In genomic region chr12:4809013-4809448, GRCh38 we compare ENCODE assay signal across 8 cellular contexts.
DNase-seq lines count a peak whose midpoint lies in the region; ATAC-seq, FAIRE-seq and TF ChIP-seq lines count a peak whose summit lies in the region.

No MANE protein-coding gene starts in this region.

- POLR2A ChIA-PET in HEK293T (lab: Yijun Ruan, JAX), result interaction anchor here (1.0 to 1.3 kb wide), 2 partner anchors 11 to 160 kb away, joined by 3 read pairs; partner anchors contain the start of genes AKAP3 and NDUFA9

- CTCF ChIA-PET in HEK293T (lab: Yijun Ruan, JAX), result no interaction called here

- no peaks in the 10 kb centered on the region for H3K36me3 ChIP-seq in hepatocyte (replicated peaks; ENCODE audit: insufficient read depth, low read depth)

- peaks cover 68% of the 10 kb centered on the region for H3K27me3 ChIP-seq in hepatocyte

- no peak for TF ChIP-seq CTCF in hepatocyte (IDR thresholded peaks at IDR 0.05; ENCODE audit: poor library complexity)

- H4K20me1 ChIP-seq in hepatocyte (ENCODE audit: insufficient read depth, poor library complexity, severe bottlenecking), result no peaks in the 10 kb centered on the region

- H2AFZ ChIP-seq in hepatocyte, result peak overlapping the region; percentile 45

- no peak for ATAC-seq in GM19023 (IDR thresholded peaks at IDR 0.05; ENCODE audit: unreplicated experiment)
- no peak for ATAC-seq in left lobe of liver

- no peak for FAIRE-seq in RCC 7860 (lab: Jason Lieb, UNC)

- H3K4me2 ChIP-seq in hepatocyte, result peak overlapping the region; percentile 91

- H3K27ac ChIP-seq in hepatocyte (no peak overlapping the region), skin epidermis (peak overlapping the region in 5 of 21 experiments; percentile 1 to 69 (median 27))

- DNase-seq in HEK293T (ENCODE audit: extremely low spot score) (peak; percentile 49), T-helper 22 cell (ENCODE audit: low read depth) (peak; percentile 30), hepatocyte (ENCODE audit: low spot score) (peak; percentile 53), RCC 7860 (ENCODE audit: low spot score) (no peak), NCI-H2029 treated with DMSO at 0.1 percent for 48 hours (lab: John Stamatoyannopoulos, UW) (no peak), left lobe of liver (ENCODE audit: low spot score) (no peak)

- peak overlapping the region; percentile 58 for H3K4me3 ChIP-seq in hepatocyte
- peak overlapping the region in 6 of 7 experiments; percentile 14 to 45 (median 28) for H3K4me3 ChIP-seq in skin epidermis

- WGBS in hepatocyte (ENCODE audit: low lambda C conversion rate, missing lambda C conversion rate), result 2% methylated on average over 24 of the region's 35 CpGs

- no peaks in the 10 kb centered on the region for H3K4me1 ChIP-seq in hepatocyte (ENCODE audit: insufficient read depth)

- no peaks in the 10 kb centered on the region for H3K79me2 ChIP-seq in hepatocyte

- H3K9me2 ChIP-seq in hepatocyte (replicated peaks; ENCODE audit: insufficient read depth), result no peaks in the 10 kb centered on the region

- no peaks in the 10 kb centered on the region for H3K9me3 ChIP-seq in hepatocyte (ENCODE audit: low read depth)

TF ChIP-seq in HEK293T, 16 proteins besides CTCF, POLR2A, EP300 and RAD21:
- TF ChIP-seq L3MBTL2 (conservative IDR thresholded peaks at IDR 0.05) (0 out of 2 replicates have a peak, but pooled peaks have one; percentile 22), BHLHE40 (IDR thresholded peaks at IDR 0.05; ENCODE audit: borderline replicate concordance) (no peak)

Comparison
In these comparisons a context has a peak if more than half of its experiments do, and no peak if none do; other contexts are left out.
1. DNase-seq: peak in HEK293T (single experiment), T-helper 22 cell (single experiment) and hepatocyte (single experiment); none in RCC 7860 (single experiment), NCI-H2029 treated with DMSO at 0.1 percent for 48 hours (single experiment) and left lobe of liver (single experiment).